8 cellular contexts compared by ENCODE assay signal in the genomic region with DNA sequence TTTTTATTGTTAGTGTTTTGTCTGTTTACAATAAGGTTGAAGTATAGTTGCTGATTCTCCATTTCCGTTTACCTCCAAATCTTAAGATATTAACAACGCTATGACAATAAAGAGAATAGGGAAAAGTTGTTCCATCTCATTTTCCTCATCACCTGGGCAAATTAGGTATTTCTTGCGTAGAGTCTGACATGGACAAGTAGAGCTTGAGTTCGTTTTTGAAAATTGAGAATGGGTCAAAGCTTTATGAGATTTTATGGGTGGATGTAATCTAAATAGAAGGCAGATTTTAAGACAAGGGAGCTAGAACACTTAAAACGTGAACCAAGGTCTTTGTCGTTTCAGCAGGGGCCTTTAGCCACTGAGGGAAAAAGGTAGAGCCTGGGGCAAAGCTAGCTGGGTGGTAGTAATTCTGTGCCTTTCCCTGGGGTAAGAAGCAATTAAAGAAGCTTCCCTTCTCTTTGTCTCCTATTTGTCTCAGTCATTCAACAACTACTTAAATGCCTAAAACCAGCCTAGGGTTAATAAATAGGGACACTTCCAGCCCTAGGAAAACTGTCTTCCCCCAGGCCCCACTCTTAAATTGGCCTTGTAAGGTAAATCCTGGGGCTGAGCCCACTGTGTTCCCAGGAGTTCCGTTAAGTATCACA. TPM values are rescaled to one million over a fixed set of nuclear protein-coding genes. Genes with fewer than 3 reads are reported as not detected.
DNase-seq lines count a peak whose midpoint lies in the region; ATAC-seq and TF ChIP-seq lines count a peak whose summit lies in the region.

No MANE protein-coding gene starts in this region.

- H3K27me3 Mint-ChIP-seq in IgD-negative memory B cell: no peaks in the 10 kb centered on the region
- H3K27me3 Mint-ChIP-seq in natural killer cell treated with Interleukin-12 subunit alpha and Interleukin-12 subunit beta and Interleukin-15 and Interleukin-18, amount 100 ng/mL, for 72 hours: no peaks in the 10 kb centered on the region

- H3K4me1 ChIP-seq in BLaER1: peaks cover 36% of the 10 kb centered on the region

- H3K4me3 ChIP-seq in BLaER1: peak overlapping the region; percentile 95
- peak overlapping the region; percentile 100 for H3K4me3 ChIP-seq in choroid plexus epithelial cell (ENCODE audit: low read depth, low read length)

- H3K9me3 Mint-ChIP-seq in IgD-negative memory B cell: peaks cover 0 to 2% (median 0%) of the 10 kb centered on the region in 3 donors
- peaks cover 3% of the 10 kb centered on the region for H3K9me3 Mint-ChIP-seq in natural killer cell treated with Interleukin-12 subunit alpha and Interleukin-12 subunit beta and Interleukin-15 and Interleukin-18, amount 100 ng/mL, for 72 hours

- no peaks in the 10 kb centered on the region for H3K36me3 Mint-ChIP-seq in IgD-negative memory B cell
- peaks cover 9% of the 10 kb centered on the region for H3K36me3 Mint-ChIP-seq in natural killer cell treated with Interleukin-12 subunit alpha and Interleukin-12 subunit beta and Interleukin-15 and Interleukin-18, amount 100 ng/mL, for 72 hours

- H3K9me3 ChIP-seq in BLaER1: no peaks in the 10 kb centered on the region

- H3K4me3 Mint-ChIP-seq in IgD-negative memory B cell: peak overlapping the region; percentile 89 to 100 (median 100)
- H3K4me3 Mint-ChIP-seq in natural killer cell treated with Interleukin-12 subunit alpha and Interleukin-12 subunit beta and Interleukin-15 and Interleukin-18, amount 100 ng/mL, for 72 hours: peak overlapping the region; percentile 93

- peak overlapping the region; percentile 81 to 100 (median 100) for H3K27ac Mint-ChIP-seq in IgD-negative memory B cell
- H3K27ac Mint-ChIP-seq in natural killer cell treated with Interleukin-12 subunit alpha and Interleukin-12 subunit beta and Interleukin-15 and Interleukin-18, amount 100 ng/mL, for 72 hours: peak overlapping the region; percentile 88 to 100

- H3K36me3 ChIP-seq in BLaER1: peaks cover 6% of the 10 kb centered on the region; the same call in 1 of the 2 replicates

- H3K27ac ChIP-seq in BLaER1: peak overlapping the region; percentile 97

- peaks cover 12% of the 10 kb centered on the region for H4K20me1 ChIP-seq in BLaER1

- ATAC-seq in natural killer cell treated with Interleukin-12 subunit alpha and Interleukin-12 subunit beta and Interleukin-15 and Interleukin-18, amount 100 ng/mL, for 72 hours: no peak
- ATAC-seq in HG02798 (IDR thresholded peaks at IDR 0.05; ENCODE audit: poor library complexity, unreplicated experiment): no peak
- no peak for ATAC-seq in HG03108 (IDR thresholded peaks at IDR 0.05; ENCODE audit: unreplicated experiment)
- ATAC-seq in GM18858 (IDR thresholded peaks at IDR 0.05; ENCODE audit: unreplicated experiment): no peak

- H3K9ac ChIP-seq in BLaER1: peak overlapping the region; percentile 93

- no peak for TF ChIP-seq CTCF in choroid plexus epithelial cell (conservative IDR thresholded peaks at IDR 0.05; ENCODE audit: low read depth, low read length)

- no peaks in the 10 kb centered on the region for H3K27me3 ChIP-seq in BLaER1

- H3K4me1 Mint-ChIP-seq in IgD-negative memory B cell: peaks cover 23 to 29% (median 26%) of the 10 kb centered on the region in 3 donors
- peaks cover 22 to 25% of the 10 kb centered on the region in 2 donors for H3K4me1 Mint-ChIP-seq in natural killer cell treated with Interleukin-12 subunit alpha and Interleukin-12 subunit beta and Interleukin-15 and Interleukin-18, amount 100 ng/mL, for 72 hours (ENCODE audit: low read depth in 2 of 2)

- H3K4me2 ChIP-seq in BLaER1: peak overlapping the region; percentile 73

- DNase-seq in choroid plexus epithelial cell (ENCODE audit: low read depth) (no peak), RPMI8226 (no peak)
- DNase-seq in natural killer cell treated with Interleukin-12 subunit alpha and Interleukin-12 subunit beta and Interleukin-15 and Interleukin-18, amount 100 ng/mL, for 72 hours (ENCODE audit: low spot score): no peak

RNA-seq across cellular contexts. Expression of a gene that starts 0.6 kb away (rescaled TPM):
- polyA plus RNA-seq in IgD-negative memory B cell: 19.8 TPM
- total RNA-seq in natural killer cell treated with Interleukin-12 subunit alpha and Interleukin-12 subunit beta and Interleukin-15 and Interleukin-18, amount 100 ng/mL, for 72 hours: 10 to 100 TPM; 12.2 to 15.8 TPM

RNA-seq across cellular contexts. Expression of a gene that starts 53.9 kb away (rescaled TPM):
- polyA plus RNA-seq in IgD-negative memory B cell: 18.6 TPM
- total RNA-seq in natural killer cell treated with Interleukin-12 subunit alpha and Interleukin-12 subunit beta and Interleukin-15 and Interleukin-18, amount 100 ng/mL, for 72 hours: 10 to 100 TPM; 42.5 to 47.2 TPM
